In genomic region chr19:51447510-51447909, GRCh38 we compare ENCODE assay signal across 10 cellular contexts. TPM values are rescaled to one million over a fixed set of nuclear protein-coding genes. Genes with fewer than 3 reads are reported as not detected.
DNase-seq lines count a peak whose midpoint lies in the region; ATAC-seq, FAIRE-seq and TF ChIP-seq lines count a peak whose summit lies in the region.
"Not testable (repeated sequence)": the region's sequence is repeated elsewhere in the genome, so short reads cannot be mapped to it uniquely, and the experiment has no call there.
"Had no signal": no experiment of that assay in that cellular context is flagged by ENCODE, and none has a peak within 500 bp of the region (broad histone marks: within the 10 kb centered on the region; RNA-seq: fewer than 3 reads in every experiment).

No MANE protein-coding gene starts in this region.

- no CpG with 5 or more reads among the region's 3 CpGs for WGBS in IMR-90 (ENCODE audit: extremely low coverage in 2 of 2, insufficient read length in 1 of 2), 2 experiments
- WGBS in HepG2 (ENCODE audit: low lambda C conversion rate), result 26% methylated on average over 3 of the region's 3 CpGs
- WGBS in testis, 2 donors, result 69 to 76% methylated on average over 3 of the region's 3 CpGs

- not testable (repeated sequence) for TF ChIP-seq RAD21 in IMR-90 (IDR thresholded peaks at IDR 0.05; ENCODE audit: low read length); HepG2 (CRISPR knock-in tag; IDR thresholded peaks at IDR 0.05)

- H4K5ac ChIP-seq in IMR-90 (ENCODE audit: low read depth, low read length), result not testable (repeated sequence)

- H2AK5ac ChIP-seq in IMR-90 (ENCODE audit: low read depth, low read length), result not testable (repeated sequence)

- not testable (repeated sequence) for H3K4me1 ChIP-seq in IMR-90 (ENCODE audit: control insufficient read depth, insufficient read depth, low read length); HepG2 (ENCODE audit: insufficient read depth, low read length); testis

- H3K27ac ChIP-seq in IMR-90 (ENCODE audit: insufficient read depth, low read length); HepG2 (ENCODE audit: extremely low read length, insufficient read depth, low read length); testis: not testable (repeated sequence)

- H3K79me2 ChIP-seq in HepG2 (ENCODE audit: insufficient read depth, low read length), result not testable (repeated sequence)

- H3K4me2 ChIP-seq in IMR-90 (ENCODE audit: low read depth, low read length); HepG2 (ENCODE audit: low read depth, low read length): not testable (repeated sequence)

- DNase-seq in IMR-90; activated CD4-positive, alpha-beta T cell treated with anti-CD3 and anti-CD28 coated beads for 36 hours; activated T-cell treated with anti-CD3 and anti-CD28 coated beads, Interleukin-2, amount 50 U/mL, for 24 hours; HepG2 (ENCODE audit: low spot score): not testable (repeated sequence)
- DNase-seq in testis, result peak; percentile 45

- H2AFZ ChIP-seq in IMR-90 (replicated peaks; ENCODE audit: low read length, poor library complexity); HepG2 (ENCODE audit: low read length): not testable (repeated sequence)

- FAIRE-seq in HepG2 (lab: Jason Lieb, UNC), result not testable (repeated sequence)

- not testable (repeated sequence) for H3K9me1 ChIP-seq in IMR-90 (ENCODE audit: insufficient read depth, low read length)

- H2AK9ac ChIP-seq in IMR-90 (replicated peaks; ENCODE audit: low read depth, low read length, poor library complexity), result not testable (repeated sequence)

- not testable (repeated sequence) for H2BK20ac ChIP-seq in IMR-90 (ENCODE audit: low read depth, low read length)

- not testable (repeated sequence) for ATAC-seq in IMR-90 (ENCODE audit: low read depth); activated CD4-positive, alpha-beta T cell treated with anti-CD3 and anti-CD28 coated beads for 36 hours; HepG2

- not testable (repeated sequence) for H3K18ac ChIP-seq in IMR-90 (ENCODE audit: low read depth, low read length)

- not testable (repeated sequence) for H2BK15ac ChIP-seq in IMR-90 (ENCODE audit: low read depth, low read length)

- TF ChIP-seq CTCF in IMR-90 (conservative IDR thresholded peaks at IDR 0.05; ENCODE audit: low read depth, low read length); HepG2 (CRISPR knock-in tag; IDR thresholded peaks at IDR 0.05); testis (IDR thresholded peaks at IDR 0.05): not testable (repeated sequence)

- not testable (repeated sequence) for H4K20me1 ChIP-seq in IMR-90 (ENCODE audit: insufficient read depth, low read length); HepG2 (ENCODE audit: insufficient read depth, low read length)

- H3K9ac ChIP-seq in IMR-90 (ENCODE audit: low read depth, low read length); HepG2 (ENCODE audit: insufficient read depth, low read depth, low read length): not testable (repeated sequence)

- H3K4me3 Mint-ChIP-seq in activated CD4-positive, alpha-beta T cell treated with anti-CD3 and anti-CD28 coated beads for 36 hours; activated T-cell treated with anti-CD3 and anti-CD28 coated beads, Interleukin-2, amount 50 U/mL, for 24 hours: not testable (repeated sequence)
- peak overlapping the region; percentile 75 for H3K4me3 Mint-ChIP-seq in activated naive CD8-positive, alpha-beta T cell

- H2BK5ac ChIP-seq in IMR-90 (ENCODE audit: low read depth, low read length, poor library complexity, severe bottlenecking), result not testable (repeated sequence)

- not testable (repeated sequence) for H2BK120ac ChIP-seq in IMR-90 (ENCODE audit: low read depth, low read length)

- H3K14ac ChIP-seq in IMR-90 (replicated peaks; ENCODE audit: low read depth, low read length), result not testable (repeated sequence)

- not testable (repeated sequence) for BruUV-seq in IMR-90 (replicated peaks; lab: Mats Ljungman, UMichigan); HepG2 (replicated peaks; lab: Mats Ljungman, UMichigan)

- not testable (repeated sequence) for H3K27me3 Mint-ChIP-seq in activated CD4-positive, alpha-beta T cell treated with anti-CD3 and anti-CD28 coated beads for 36 hours; activated T-cell treated with anti-CD3 and anti-CD28 coated beads, Interleukin-2, amount 50 U/mL, for 24 hours; activated naive CD8-positive, alpha-beta T cell

- H3K4ac ChIP-seq in IMR-90 (ENCODE audit: low read depth, low read length), result not testable (repeated sequence)

- H3K23ac ChIP-seq in IMR-90 (ENCODE audit: low read depth, low read length), result not testable (repeated sequence)

- not testable (repeated sequence) for H3K56ac ChIP-seq in IMR-90 (ENCODE audit: extremely low read depth, insufficient read depth, low read length)

- not testable (repeated sequence) for H3K36me3 ChIP-seq in IMR-90 (ENCODE audit: control insufficient read depth, insufficient read depth, low read length); HepG2 (replicated peaks in 1 of 2; ENCODE audit: control insufficient read depth in 1 of 2, insufficient read depth in 2 of 2, low read length in 2 of 2); testis (ENCODE audit: low read depth, missing control alignments)

- CTCF ChIA-PET in IMR-90 (lab: Yijun Ruan, JAX); HepG2 (lab: Yijun Ruan, JAX; ENCODE audit: low intra/inter-chr PET ratio, low total read pairs): not testable (repeated sequence)
- CTCF ChIA-PET in activated CD4-positive, alpha-beta T cell treated with anti-CD3 and anti-CD28 coated beads for 36 hours (lab: Charles Lee), result interaction anchor here (1.1 to 1.7 kb wide), 3 partner anchors 11 to 49 kb away, joined by 3 to 6 read pairs (median 6); no protein-coding TSS in a partner anchor

- not testable (repeated sequence) for H3K27me3 ChIP-seq in IMR-90 (ENCODE audit: control insufficient read depth, insufficient read depth, low read length); testis
- peaks cover 2 to 11% of the 10 kb centered on the region in 2 experiments; a peak in 4 of 5 replicates for H3K27me3 ChIP-seq in HepG2 (ENCODE audit: control insufficient read depth in 1 of 2, insufficient read depth in 2 of 2, low read length in 2 of 2)

- H3K36me3 Mint-ChIP-seq in activated CD4-positive, alpha-beta T cell treated with anti-CD3 and anti-CD28 coated beads for 36 hours (ENCODE audit: low read depth), result peaks cover 14% of the 10 kb centered on the region
- H3K36me3 Mint-ChIP-seq in activated T-cell treated with anti-CD3 and anti-CD28 coated beads, Interleukin-2, amount 50 U/mL, for 24 hours (ENCODE audit: low read depth), result peaks cover 38% of the 10 kb centered on the region
- H3K36me3 Mint-ChIP-seq in activated naive CD8-positive, alpha-beta T cell, result not testable (repeated sequence)

- peaks cover 67% of the 10 kb centered on the region for H3K4me1 Mint-ChIP-seq in activated CD4-positive, alpha-beta T cell treated with anti-CD3 and anti-CD28 coated beads for 36 hours
- peaks cover 74% of the 10 kb centered on the region for H3K4me1 Mint-ChIP-seq in activated T-cell treated with anti-CD3 and anti-CD28 coated beads, Interleukin-2, amount 50 U/mL, for 24 hours (ENCODE audit: low read depth)
- H3K4me1 Mint-ChIP-seq in activated naive CD8-positive, alpha-beta T cell (ENCODE audit: low read depth), result peaks cover 64% of the 10 kb centered on the region

- H4K8ac ChIP-seq in IMR-90 (ENCODE audit: low read depth in 2 of 2, low read length in 2 of 2), result not testable (repeated sequence)

- dilution Hi-C loops in IMR-90 (cut with HindIII; ENCODE audit: low sequenced_read_pairs, unreplicated experiment), result not testable (repeated sequence)

- H4K91ac ChIP-seq in IMR-90 (ENCODE audit: insufficient read depth, low read depth, low read length), result not testable (repeated sequence)

- not testable (repeated sequence) for H3K9me3 ChIP-seq in IMR-90 (ENCODE audit: control insufficient read depth, insufficient read depth, low read length); HepG2 (ENCODE audit: low read length); testis

- TF ChIP-seq EP300 in HepG2 (IDR thresholded peaks at IDR 0.05; ENCODE audit: low read depth in 2 of 2, low read length in 2 of 2); HepG2 (CRISPR knock-in tag; IDR thresholded peaks at IDR 0.05; ENCODE audit: borderline replicate concordance): not testable (repeated sequence)

- POLR2A ChIA-PET in IMR-90 (lab: Charles Lee; ENCODE audit: unreplicated experiment); HepG2 (lab: Yijun Ruan, JAX): not testable (repeated sequence)
- POLR2A ChIA-PET in activated CD4-positive, alpha-beta T cell treated with anti-CD3 and anti-CD28 coated beads for 36 hours (lab: Charles Lee), result interaction anchor here (0.6 to 0.7 kb wide), 2 partner anchors 135 to 197 kb away, joined by 3 to 4 read pairs; no protein-coding TSS in a partner anchor

- in situ Hi-C loops in IMR-90 (cut with MboI; ENCODE audit: low sequenced_read_pairs); HepG2 (cut with HindIII; ENCODE audit: extremely low pct_ligation_motif_present, low pct_unique_long_range_greater_than_20kb): not testable (repeated sequence)

- intact Hi-C loops in IMR-90 (cut with micrococcal nuclease); HepG2 (cut with micrococcal nuclease; ENCODE audit: unreplicated experiment); testis (cut with DNase I; ENCODE audit: low total_unique reads): not testable (repeated sequence)
- intact Hi-C loops in activated CD4-positive, alpha-beta T cell treated with anti-CD3 and anti-CD28 coated beads for 36 hours (cut with DNase I, micrococcal nuclease), result loop anchor here in 1 of 2 experiments (10.0 kb wide), 1 partner anchor 727 kb away; the partner anchor contains the start of gene ZNF836

- H3K27ac Mint-ChIP-seq in activated CD4-positive, alpha-beta T cell treated with anti-CD3 and anti-CD28 coated beads for 36 hours, result peak overlapping the region; percentile 85
- peak overlapping the region; percentile 87 for H3K27ac Mint-ChIP-seq in activated T-cell treated with anti-CD3 and anti-CD28 coated beads, Interleukin-2, amount 50 U/mL, for 24 hours
- H3K27ac Mint-ChIP-seq in activated naive CD8-positive, alpha-beta T cell, result peak overlapping the region; percentile 88

- not testable (repeated sequence) for H3K4me3 ChIP-seq in IMR-90 (ENCODE audit: insufficient read depth, low read depth, low read length); HepG2 (replicated peaks in 1 of 3; ENCODE audit: insufficient read depth in 1 of 3, low read depth in 2 of 3, low read length in 3 of 3); testis

- not testable (repeated sequence) for H3K79me1 ChIP-seq in IMR-90 (ENCODE audit: low read depth in 1 of 2, low read length in 2 of 2)

- TF ChIP-seq POLR2A in IMR-90 (IDR thresholded peaks at IDR 0.05; ENCODE audit: low read depth, low read length); HepG2 (IDR thresholded peaks at IDR 0.05; ENCODE audit: insufficient read depth in 1 of 2, low read depth in 2 of 2, low read length in 2 of 2); testis (IDR thresholded peaks at IDR 0.05): not testable (repeated sequence)

- H3K9me3 Mint-ChIP-seq in activated CD4-positive, alpha-beta T cell treated with anti-CD3 and anti-CD28 coated beads for 36 hours (ENCODE audit: low read depth), result peaks cover 23% of the 10 kb centered on the region
- peaks cover 36% of the 10 kb centered on the region for H3K9me3 Mint-ChIP-seq in activated T-cell treated with anti-CD3 and anti-CD28 coated beads, Interleukin-2, amount 50 U/mL, for 24 hours
- H3K9me3 Mint-ChIP-seq in activated naive CD8-positive, alpha-beta T cell (ENCODE audit: low read depth), result not testable (repeated sequence)

RNA-seq across cellular contexts. Expression of gene SIGLEC8, which starts 10.7 kb away (rescaled TPM):
- not detected in 2 replicates for total RNA-seq in IMR-90 (2012; rRNA removed)
- not detected in 2 replicates for polyA plus RNA-seq in IMR-90 (2012; rRNA removed)
- not detected in 2 replicates for polyA plus RNA-seq in IMR-90 (2012; cell fraction: cytosol; rRNA removed)
- polyA plus RNA-seq in IMR-90 (2012; cell fraction: nucleus; rRNA removed; ENCODE audit: low replicate concordance), result not detected in 2 replicates
- not detected for total RNA-seq in activated CD4-positive, alpha-beta T cell treated with anti-CD3 and anti-CD28 coated beads for 36 hours
- total RNA-seq in HepG2 (2016; rRNA removed; fragmentation: Illumina TruSeq; extraction: Trizol), result not detected in 2 replicates
- not detected in 2 replicates for total RNA-seq in HepG2 (2016; cell fraction: cytosol; rRNA removed; fragmentation: Illumina TruSeq; extraction: Trizol; ENCODE audit: low read depth)
- total RNA-seq in HepG2 (2016; cell fraction: insoluble cytoplasmic fraction; rRNA removed; fragmentation: Illumina TruSeq; extraction: Trizol), result not detected in 2 replicates
- not detected in 2 replicates for total RNA-seq in HepG2 (2016; cell fraction: membrane; rRNA removed; fragmentation: Illumina TruSeq; extraction: Trizol)
- total RNA-seq in HepG2 (2016; cell fraction: nucleus; rRNA removed; fragmentation: Illumina TruSeq; extraction: Trizol), result not detected in 2 replicates
- polyA plus RNA-seq in HepG2 (2011; rRNA removed), result not detected in 2 replicates
- not detected in 2 replicates for polyA plus RNA-seq in HepG2 (2011; cell fraction: cytosol; rRNA removed)
- not detected in 2 replicates for polyA plus RNA-seq in HepG2 (2011; cell fraction: nucleus; rRNA removed)
- polyA plus RNA-seq in HepG2 (2012), result not detected in 2 replicates
- not detected in 2 replicates for polyA plus RNA-seq in HepG2 (2016; cell fraction: cytosol; fragmentation: Illumina TruSeq; extraction: Trizol; ENCODE audit: low read depth)
- not detected in 2 replicates for polyA plus RNA-seq in HepG2 (2016; cell fraction: insoluble cytoplasmic fraction; fragmentation: Illumina TruSeq; extraction: Trizol; ENCODE audit: low read depth)
- not detected in 2 replicates for polyA plus RNA-seq in HepG2 (2016; cell fraction: membrane; fragmentation: Illumina TruSeq; extraction: Trizol; ENCODE audit: low read depth)
- polyA plus RNA-seq in HepG2 (2016; cell fraction: nucleus; fragmentation: Illumina TruSeq; extraction: Trizol; ENCODE audit: insufficient read depth, low read depth), result not detected in 2 replicates
- not detected in 2 replicates for polyA minus RNA-seq in HepG2 (2011; rRNA and poly(A)+ RNA removed; ENCODE audit: low replicate concordance)
- polyA minus RNA-seq in HepG2 (2011; cell fraction: cytosol; rRNA and poly(A)+ RNA removed), result not detected in 2 replicates
- not detected in 2 replicates for polyA minus RNA-seq in HepG2 (2011; cell fraction: nucleus; rRNA and poly(A)+ RNA removed)
- total RNA-seq in testis, result 1 to 10 TPM in 1 of 2 donors, under 1 TPM in 1; 0.31 to 3.1 TPM
- polyA plus RNA-seq in testis (ENCODE audit: insufficient read depth, low read depth, low replicate concordance), result 0.61 TPM
- total RNA-seq: CD8-positive, alpha-beta T cell; GM23248 had no signal
- polyA plus RNA-seq: AG04450, CD14-positive monocyte, GM23248 had no signal

RNA-seq across cellular contexts. Expression of gene SIGLEC10, which starts 30.1 kb away (rescaled TPM):
- total RNA-seq in IMR-90 (2012; rRNA removed) (not detected in 2 replicates), HepG2 (2016; rRNA removed; fragmentation: Illumina TruSeq; extraction: Trizol) (not detected in 2 replicates), testis (1 to 10 TPM in 1 of 2 donors, under 1 TPM in 1; 0.87 to 2.2 TPM)
- polyA plus RNA-seq in IMR-90 (2012; rRNA removed) (not detected in 2 replicates), HepG2 (2011; rRNA removed) (not detected in 2 replicates), testis (ENCODE audit: insufficient read depth, low read depth, low replicate concordance) (2.3 TPM)
- polyA plus RNA-seq in IMR-90 (2012; cell fraction: cytosol; rRNA removed), result not detected in 2 replicates
- polyA plus RNA-seq in IMR-90 (2012; cell fraction: nucleus; rRNA removed; ENCODE audit: low replicate concordance), result not detected in 2 replicates
- total RNA-seq in activated CD4-positive, alpha-beta T cell treated with anti-CD3 and anti-CD28 coated beads for 36 hours, result under 1 TPM; 0.48 to 0.65 TPM
- not detected in 2 replicates for total RNA-seq in HepG2 (2016; cell fraction: cytosol; rRNA removed; fragmentation: Illumina TruSeq; extraction: Trizol; ENCODE audit: low read depth)
- total RNA-seq in HepG2 (2016; cell fraction: insoluble cytoplasmic fraction; rRNA removed; fragmentation: Illumina TruSeq; extraction: Trizol), result not detected in 2 replicates
- not detected in 2 replicates for total RNA-seq in HepG2 (2016; cell fraction: membrane; rRNA removed; fragmentation: Illumina TruSeq; extraction: Trizol)
- total RNA-seq in HepG2 (2016; cell fraction: nucleus; rRNA removed; fragmentation: Illumina TruSeq; extraction: Trizol), result not detected in 2 replicates
- not detected in 2 replicates for polyA plus RNA-seq in HepG2 (2011; cell fraction: cytosol; rRNA removed)
- polyA plus RNA-seq in HepG2 (2011; cell fraction: nucleus; rRNA removed), result not detected in 2 replicates
- polyA plus RNA-seq in HepG2 (2012), result 0.17 and 0.20 TPM in 2 replicates
- not detected in 2 replicates for polyA plus RNA-seq in HepG2 (2016; cell fraction: cytosol; fragmentation: Illumina TruSeq; extraction: Trizol; ENCODE audit: low read depth)
- not detected in 2 replicates for polyA plus RNA-seq in HepG2 (2016; cell fraction: insoluble cytoplasmic fraction; fragmentation: Illumina TruSeq; extraction: Trizol; ENCODE audit: low read depth)
- not detected in 2 replicates for polyA plus RNA-seq in HepG2 (2016; cell fraction: membrane; fragmentation: Illumina TruSeq; extraction: Trizol; ENCODE audit: low read depth)
- not detected in 2 replicates for polyA plus RNA-seq in HepG2 (2016; cell fraction: nucleus; fragmentation: Illumina TruSeq; extraction: Trizol; ENCODE audit: insufficient read depth, low read depth)
- polyA minus RNA-seq in HepG2 (2011; rRNA and poly(A)+ RNA removed; ENCODE audit: low replicate concordance), result not detected in 2 replicates
- not detected in 2 replicates for polyA minus RNA-seq in HepG2 (2011; cell fraction: cytosol; rRNA and poly(A)+ RNA removed)
- polyA minus RNA-seq in HepG2 (2011; cell fraction: nucleus; rRNA and poly(A)+ RNA removed), result not detected in 2 replicates
- total RNA-seq: GM23248 had no signal
- polyA plus RNA-seq: AG04450, GM23248 had no signal

RNA-seq across cellular contexts. Expression of gene CEACAM18, which starts 30.8 kb away (rescaled TPM):
- total RNA-seq in IMR-90 (2012; rRNA removed) (not detected in 2 replicates), HepG2 (2016; rRNA removed; fragmentation: Illumina TruSeq; extraction: Trizol) (not detected in 2 replicates), testis (not detected)
- polyA plus RNA-seq in IMR-90 (2012; rRNA removed) (not detected in 2 replicates), HepG2 (2011; rRNA removed) (not detected in 2 replicates), testis (ENCODE audit: insufficient read depth, low read depth, low replicate concordance) (not detected)
- not detected in 2 replicates for polyA plus RNA-seq in IMR-90 (2012; cell fraction: cytosol; rRNA removed)
- polyA plus RNA-seq in IMR-90 (2012; cell fraction: nucleus; rRNA removed; ENCODE audit: low replicate concordance), result not detected in 2 replicates
- total RNA-seq in activated CD4-positive, alpha-beta T cell treated with anti-CD3 and anti-CD28 coated beads for 36 hours, result not detected
- not detected in 2 replicates for total RNA-seq in HepG2 (2016; cell fraction: cytosol; rRNA removed; fragmentation: Illumina TruSeq; extraction: Trizol; ENCODE audit: low read depth)
- not detected in 2 replicates for total RNA-seq in HepG2 (2016; cell fraction: insoluble cytoplasmic fraction; rRNA removed; fragmentation: Illumina TruSeq; extraction: Trizol)
- total RNA-seq in HepG2 (2016; cell fraction: membrane; rRNA removed; fragmentation: Illumina TruSeq; extraction: Trizol), result not detected in 2 replicates
- total RNA-seq in HepG2 (2016; cell fraction: nucleus; rRNA removed; fragmentation: Illumina TruSeq; extraction: Trizol), result not detected in 2 replicates
- not detected in 2 replicates for polyA plus RNA-seq in HepG2 (2011; cell fraction: cytosol; rRNA removed)
- polyA plus RNA-seq in HepG2 (2011; cell fraction: nucleus; rRNA removed), result not detected in 2 replicates
- polyA plus RNA-seq in HepG2 (2012), result not detected in 2 replicates
- polyA plus RNA-seq in HepG2 (2016; cell fraction: cytosol; fragmentation: Illumina TruSeq; extraction: Trizol; ENCODE audit: low read depth), result not detected in 2 replicates
- polyA plus RNA-seq in HepG2 (2016; cell fraction: insoluble cytoplasmic fraction; fragmentation: Illumina TruSeq; extraction: Trizol; ENCODE audit: low read depth), result not detected in 2 replicates
- polyA plus RNA-seq in HepG2 (2016; cell fraction: membrane; fragmentation: Illumina TruSeq; extraction: Trizol; ENCODE audit: low read depth), result not detected in 2 replicates
- not detected in 2 replicates for polyA plus RNA-seq in HepG2 (2016; cell fraction: nucleus; fragmentation: Illumina TruSeq; extraction: Trizol; ENCODE audit: insufficient read depth, low read depth)
- polyA minus RNA-seq in HepG2 (2011; rRNA and poly(A)+ RNA removed; ENCODE audit: low replicate concordance), result not detected in 2 replicates
- polyA minus RNA-seq in HepG2 (2011; cell fraction: cytosol; rRNA and poly(A)+ RNA removed), result not detected in 2 replicates
- polyA minus RNA-seq in HepG2 (2011; cell fraction: nucleus; rRNA and poly(A)+ RNA removed), result not detected in 2 replicates
- total RNA-seq: CD8-positive, alpha-beta T cell; GM23248 had no signal
- polyA plus RNA-seq: AG04450, CD14-positive monocyte, GM23248 had no signal

RNA-seq across cellular contexts. Expression of gene SIGLEC12, which starts 54.1 kb away (rescaled TPM):
- total RNA-seq in IMR-90 (2012; rRNA removed), result not detected in 2 replicates
- polyA plus RNA-seq in IMR-90 (2012; rRNA removed), result not detected in 2 replicates
- polyA plus RNA-seq in IMR-90 (2012; cell fraction: cytosol; rRNA removed), result not detected in 2 replicates
- polyA plus RNA-seq in IMR-90 (2012; cell fraction: nucleus; rRNA removed; ENCODE audit: low replicate concordance), result not detected in 2 replicates
- 1 to 10 TPM; 1.2 to 1.9 TPM for total RNA-seq in activated CD4-positive, alpha-beta T cell treated with anti-CD3 and anti-CD28 coated beads for 36 hours
- not detected in 2 replicates for total RNA-seq in HepG2 (2016; rRNA removed; fragmentation: Illumina TruSeq; extraction: Trizol)
- not detected in 2 replicates for total RNA-seq in HepG2 (2016; cell fraction: cytosol; rRNA removed; fragmentation: Illumina TruSeq; extraction: Trizol; ENCODE audit: low read depth)
- not detected in 2 replicates for total RNA-seq in HepG2 (2016; cell fraction: insoluble cytoplasmic fraction; rRNA removed; fragmentation: Illumina TruSeq; extraction: Trizol)
- total RNA-seq in HepG2 (2016; cell fraction: membrane; rRNA removed; fragmentation: Illumina TruSeq; extraction: Trizol), result not detected in 2 replicates
- not detected in 2 replicates for total RNA-seq in HepG2 (2016; cell fraction: nucleus; rRNA removed; fragmentation: Illumina TruSeq; extraction: Trizol)
- not detected in 2 replicates for polyA plus RNA-seq in HepG2 (2011; rRNA removed)
- polyA plus RNA-seq in HepG2 (2011; cell fraction: cytosol; rRNA removed), result not detected in 2 replicates
- polyA plus RNA-seq in HepG2 (2011; cell fraction: nucleus; rRNA removed), result not detected in 2 replicates
- not detected in 2 replicates for polyA plus RNA-seq in HepG2 (2012)
- not detected in 2 replicates for polyA plus RNA-seq in HepG2 (2016; cell fraction: cytosol; fragmentation: Illumina TruSeq; extraction: Trizol; ENCODE audit: low read depth)
- not detected in 2 replicates for polyA plus RNA-seq in HepG2 (2016; cell fraction: insoluble cytoplasmic fraction; fragmentation: Illumina TruSeq; extraction: Trizol; ENCODE audit: low read depth)
- polyA plus RNA-seq in HepG2 (2016; cell fraction: membrane; fragmentation: Illumina TruSeq; extraction: Trizol; ENCODE audit: low read depth), result not detected in 2 replicates
- not detected in 2 replicates for polyA plus RNA-seq in HepG2 (2016; cell fraction: nucleus; fragmentation: Illumina TruSeq; extraction: Trizol; ENCODE audit: insufficient read depth, low read depth)
- polyA minus RNA-seq in HepG2 (2011; rRNA and poly(A)+ RNA removed; ENCODE audit: low replicate concordance), result not detected in 2 replicates
- not detected in 2 replicates for polyA minus RNA-seq in HepG2 (2011; cell fraction: cytosol; rRNA and poly(A)+ RNA removed)
- not detected in 2 replicates for polyA minus RNA-seq in HepG2 (2011; cell fraction: nucleus; rRNA and poly(A)+ RNA removed)
- not detected for total RNA-seq in testis
- 1.0 TPM for polyA plus RNA-seq in testis (ENCODE audit: insufficient read depth, low read depth, low replicate concordance)
- total RNA-seq: CD8-positive, alpha-beta T cell; GM23248 had no signal
- polyA plus RNA-seq: AG04450, GM23248 had no signal

RNA-seq across cellular contexts. Expression of gene C19orf84, which starts 57.1 kb away (rescaled TPM):
- total RNA-seq in IMR-90 (2012; rRNA removed), result not detected in 2 replicates
- not detected in 2 replicates for polyA plus RNA-seq in IMR-90 (2012; rRNA removed)
- not detected in 2 replicates for polyA plus RNA-seq in IMR-90 (2012; cell fraction: cytosol; rRNA removed)
- not detected in 2 replicates for polyA plus RNA-seq in IMR-90 (2012; cell fraction: nucleus; rRNA removed; ENCODE audit: low replicate concordance)
- under 1 TPM in 1 of 2 experiments, not detected in 1; 0.33 TPM for total RNA-seq in activated CD4-positive, alpha-beta T cell treated with anti-CD3 and anti-CD28 coated beads for 36 hours
- total RNA-seq in HepG2 (2016; rRNA removed; fragmentation: Illumina TruSeq; extraction: Trizol), result not detected in 2 replicates
- total RNA-seq in HepG2 (2016; cell fraction: cytosol; rRNA removed; fragmentation: Illumina TruSeq; extraction: Trizol; ENCODE audit: low read depth), result not detected in 2 replicates
- not detected in 2 replicates for total RNA-seq in HepG2 (2016; cell fraction: insoluble cytoplasmic fraction; rRNA removed; fragmentation: Illumina TruSeq; extraction: Trizol)
- not detected in 2 replicates for total RNA-seq in HepG2 (2016; cell fraction: membrane; rRNA removed; fragmentation: Illumina TruSeq; extraction: Trizol)
- total RNA-seq in HepG2 (2016; cell fraction: nucleus; rRNA removed; fragmentation: Illumina TruSeq; extraction: Trizol), result not detected in 2 replicates
- polyA plus RNA-seq in HepG2 (2011; rRNA removed), result 0.05 and 0.20 TPM in 2 replicates
- polyA plus RNA-seq in HepG2 (2011; cell fraction: cytosol; rRNA removed), result not detected in 2 replicates
- 0.10 and 0.13 TPM in 2 replicates for polyA plus RNA-seq in HepG2 (2011; cell fraction: nucleus; rRNA removed)
- polyA plus RNA-seq in HepG2 (2012), result 0.13 TPM in 1 of 2 replicates, not detected in the other
- 0.23 TPM in 2 replicates for polyA plus RNA-seq in HepG2 (2016; cell fraction: cytosol; fragmentation: Illumina TruSeq; extraction: Trizol; ENCODE audit: low read depth)
- not detected in 2 replicates for polyA plus RNA-seq in HepG2 (2016; cell fraction: insoluble cytoplasmic fraction; fragmentation: Illumina TruSeq; extraction: Trizol; ENCODE audit: low read depth)
- polyA plus RNA-seq in HepG2 (2016; cell fraction: membrane; fragmentation: Illumina TruSeq; extraction: Trizol; ENCODE audit: low read depth), result 0.23 TPM in 1 of 2 replicates, not detected in the other
- polyA plus RNA-seq in HepG2 (2016; cell fraction: nucleus; fragmentation: Illumina TruSeq; extraction: Trizol; ENCODE audit: insufficient read depth, low read depth), result not detected in 2 replicates
- not detected in 2 replicates for polyA minus RNA-seq in HepG2 (2011; rRNA and poly(A)+ RNA removed; ENCODE audit: low replicate concordance)
- not detected in 2 replicates for polyA minus RNA-seq in HepG2 (2011; cell fraction: cytosol; rRNA and poly(A)+ RNA removed)
- not detected in 2 replicates for polyA minus RNA-seq in HepG2 (2011; cell fraction: nucleus; rRNA and poly(A)+ RNA removed)
- 10 to 100 TPM; 23.1 to 31.2 TPM for total RNA-seq in testis
- 38.8 TPM for polyA plus RNA-seq in testis (ENCODE audit: insufficient read depth, low read depth, low replicate concordance)
- total RNA-seq: CD8-positive, alpha-beta T cell; GM23248 had no signal
- polyA plus RNA-seq: AG04450, CD14-positive monocyte, GM23248 had no signal
